Comparison of ENCODE assay signal across 19 cellular contexts in the genomic region with DNA sequence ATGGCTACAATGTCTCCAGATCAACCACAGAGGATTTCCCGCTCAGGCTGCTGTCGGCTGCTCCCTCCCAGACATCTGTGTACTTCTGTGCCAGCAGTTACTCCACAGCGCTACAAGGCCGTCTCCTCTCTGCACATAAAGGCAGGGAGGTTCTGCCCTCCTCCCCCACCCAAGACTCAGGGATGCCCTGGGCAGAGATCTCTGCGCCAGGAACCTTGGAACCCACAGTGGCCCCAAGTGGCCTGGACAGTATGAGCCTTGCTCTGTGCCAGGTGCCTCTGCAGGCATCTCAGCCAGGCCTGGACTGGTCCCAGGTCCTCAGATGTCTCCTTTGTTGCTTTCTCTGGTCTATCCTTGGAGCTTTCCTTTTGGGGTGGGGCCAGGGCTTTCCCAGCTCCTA.
DNase-seq lines count a peak whose midpoint lies in the region; ATAC-seq and TF ChIP-seq lines count a peak whose summit lies in the region.
"Had no signal": no experiment of that assay in that cellular context is flagged by ENCODE, and none has a peak within 500 bp of the region (broad histone marks: within the 10 kb centered on the region; RNA-seq: fewer than 3 reads in every experiment).

No MANE protein-coding gene starts in this region.

- H3K27ac Mint-ChIP-seq in CD8-positive, alpha-beta memory T cell: no peak overlapping the region
- H3K27ac Mint-ChIP-seq in activated CD8-positive, alpha-beta T cell treated with anti-CD3 and anti-CD28 coated beads, Interleukin-2, amount 10 ng/mL, durations not matched to agents 7 days and 5 days: no peak overlapping the region
- H3K27ac Mint-ChIP-seq: activated T-helper 17 cell treated with anti-CD3 and anti-CD28 coated beads, Interleukin-2, amount 50 U/mL, for 72 hours; IgD-negative memory B cell had no signal

- POLR2A ChIA-PET in CD8-positive, alpha-beta memory T cell (lab: Charles Lee): no interaction called here
- POLR2A ChIA-PET in activated CD8-positive, alpha-beta T cell treated with anti-CD3 and anti-CD28 coated beads, Interleukin-2, amount 10 ng/mL, durations not matched to agents 7 days and 5 days (lab: Charles Lee): interaction anchor here (1.3 kb wide), 1 partner anchor 348 kb away, joined by 6 read pairs; no protein-coding TSS in a partner anchor

- no peaks in the 10 kb centered on the region for H3K36me3 ChIP-seq in BLaER1 treated with 17β-estradiol and CSF1 and Interleukin-3, amounts not matched to agents 10 nM and 100 nM
- H3K36me3 ChIP-seq in CD8-positive, alpha-beta memory T cell (ENCODE audit: insufficient read depth, low read length): no peaks in the 10 kb centered on the region
- H3K36me3 ChIP-seq in trophoblast cell (ENCODE audit: control insufficient read depth in 1 of 2, insufficient read depth in 2 of 2, low read length in 2 of 2) (no peaks in the 10 kb centered on the region), Peyer's patch (no peaks in the 10 kb centered on the region)

- no peak overlapping the region for H2BK120ac ChIP-seq in trophoblast cell (ENCODE audit: insufficient read depth, low read length, poor library complexity)

- peaks cover 3 to 4% of the 10 kb centered on the region in 2 donors for H3K27me3 Mint-ChIP-seq in CD8-positive, alpha-beta memory T cell
- H3K27me3 Mint-ChIP-seq in activated CD8-positive, alpha-beta T cell treated with anti-CD3 and anti-CD28 coated beads, Interleukin-2, amount 10 ng/mL, durations not matched to agents 7 days and 5 days (ENCODE audit: low read depth): peaks cover 9% of the 10 kb centered on the region
- H3K27me3 Mint-ChIP-seq: activated T-helper 17 cell treated with anti-CD3 and anti-CD28 coated beads, Interleukin-2, amount 50 U/mL, for 72 hours; CD4-positive, alpha-beta T cell had no signal

- no peak overlapping the region for H2AK5ac ChIP-seq in trophoblast cell (ENCODE audit: low read length)

- peak overlapping the region; percentile 3 for H2BK12ac ChIP-seq in trophoblast cell (ENCODE audit: low read length)

- H4K20me1 ChIP-seq in BLaER1 treated with 17β-estradiol and CSF1 and Interleukin-3, amounts not matched to agents 10 nM and 100 nM: no peaks in the 10 kb centered on the region

- CTCF ChIA-PET in CD8-positive, alpha-beta memory T cell (lab: Charles Lee): interaction anchor here (1.3 kb wide), 1 partner anchor 10 kb away, joined by 3 read pairs; no protein-coding TSS in a partner anchor
- CTCF ChIA-PET in activated CD8-positive, alpha-beta T cell treated with anti-CD3 and anti-CD28 coated beads, Interleukin-2, amount 10 ng/mL, durations not matched to agents 7 days and 5 days (lab: Charles Lee): interaction anchor here (1.8 kb wide), 1 partner anchor 27 kb away, joined by 5 read pairs; no protein-coding TSS in a partner anchor

- DNase-seq in CD8-positive, alpha-beta memory T cell: no peak
- DNase-seq in activated CD8-positive, alpha-beta T cell treated with anti-CD3 and anti-CD28 coated beads, Interleukin-2, amount 10 ng/mL, durations not matched to agents 7 days and 5 days: no peak
- DNase-seq in trophoblast cell (no peak), Peyer's patch (no peak)
- DNase-seq: activated CD4-positive, CD25-positive, alpha-beta regulatory T cell treated with anti-CD3 and anti-CD28 coated beads, Interleukin-2, amount 50 U/mL, for 72 hours; body of pancreas; CD4-positive, alpha-beta T cell; DMS153; kidney glomerular epithelial cell; NCI-H1417; NCI-H2107; NCI-H510A treated with DMSO at 0.1 percent for 48 hours; PC-9; SIG-M5 had no signal

- H2AFZ ChIP-seq in trophoblast cell (ENCODE audit: insufficient read depth, low read length, poor library complexity): no peak overlapping the region
- H2AFZ ChIP-seq: PC-9 had no signal

- no peak overlapping the region for H4K8ac ChIP-seq in trophoblast cell (ENCODE audit: low read depth, low read length)

- H3K23ac ChIP-seq in trophoblast cell (ENCODE audit: low read length): no peak overlapping the region

- H3K4ac ChIP-seq in trophoblast cell (ENCODE audit: low read depth, low read length): no peak overlapping the region

- ATAC-seq in activated CD8-positive, alpha-beta T cell treated with anti-CD3 and anti-CD28 coated beads, Interleukin-2, amount 10 ng/mL, durations not matched to agents 7 days and 5 days: no peak
- no peak for ATAC-seq in GM18861 (IDR thresholded peaks at IDR 0.05; ENCODE audit: unreplicated experiment)
- ATAC-seq in HG02642 (IDR thresholded peaks at IDR 0.05; ENCODE audit: poor library complexity, unreplicated experiment): no peak
- ATAC-seq: activated T-helper 17 cell treated with anti-CD3 and anti-CD28 coated beads, Interleukin-2, amount 50 U/mL, for 72 hours; body of pancreas had no signal

- no peak overlapping the region for H3K14ac ChIP-seq in trophoblast cell (ENCODE audit: low read length)

- H3K4me2 ChIP-seq in BLaER1 treated with 17β-estradiol and CSF1 and Interleukin-3, amounts not matched to agents 10 nM and 100 nM: peak overlapping the region in 9 of 11 experiments; percentile 44 to 90 (median 76); a peak in 19 of 22 replicates
- H3K4me2 ChIP-seq in trophoblast cell (ENCODE audit: low read length): no peak overlapping the region
- H3K4me2 ChIP-seq: PC-9 had no signal

- H3K9me3 ChIP-seq in BLaER1 treated with 17β-estradiol and CSF1 and Interleukin-3, amounts not matched to agents 10 nM and 100 nM (replicated peaks in 1 of 11): no peaks in the 10 kb centered on the region
- no peaks in the 10 kb centered on the region for H3K9me3 ChIP-seq in CD8-positive, alpha-beta memory T cell (ENCODE audit: low read length)
- H3K9me3 ChIP-seq in trophoblast cell (ENCODE audit: insufficient read depth, low read depth, low read length): no peaks in the 10 kb centered on the region
- no peaks in the 10 kb centered on the region for H3K9me3 ChIP-seq in Peyer's patch
- H3K9me3 ChIP-seq: body of pancreas had no signal

- H3K18ac ChIP-seq in trophoblast cell (ENCODE audit: low read length): no peak overlapping the region

- peak overlapping the region in 4 of 7 donors; percentile 29 to 58 (median 46) for H3K4me3 Mint-ChIP-seq in CD8-positive, alpha-beta memory T cell
- peak overlapping the region; percentile 37 for H3K4me3 Mint-ChIP-seq in activated CD8-positive, alpha-beta T cell treated with anti-CD3 and anti-CD28 coated beads, Interleukin-2, amount 10 ng/mL, durations not matched to agents 7 days and 5 days
- H3K4me3 Mint-ChIP-seq: activated T-helper 17 cell treated with anti-CD3 and anti-CD28 coated beads, Interleukin-2, amount 50 U/mL, for 72 hours; IgD-negative memory B cell had no signal

- peaks cover 4 to 40% (median 29%) of the 10 kb centered on the region in 10 experiments; a peak in 17 of 20 replicates for H3K4me1 ChIP-seq in BLaER1 treated with 17β-estradiol and CSF1 and Interleukin-3, amounts not matched to agents 10 nM and 100 nM
- peaks cover 8% of the 10 kb centered on the region for H3K4me1 ChIP-seq in CD8-positive, alpha-beta memory T cell (ENCODE audit: insufficient read depth, low read length)
- peaks cover 10 to 11% of the 10 kb centered on the region in 2 experiments for H3K4me1 ChIP-seq in trophoblast cell (ENCODE audit: control insufficient read depth in 1 of 2, insufficient read depth in 2 of 2, low read length in 2 of 2)
- H3K4me1 ChIP-seq in Peyer's patch: no peaks in the 10 kb centered on the region
- H3K4me1 ChIP-seq: body of pancreas had no signal

- no peaks in the 10 kb centered on the region for H3K79me1 ChIP-seq in trophoblast cell (ENCODE audit: low read length)

- no peak for TF ChIP-seq POLR2A in Peyer's patch (IDR thresholded peaks at IDR 0.05)

- WGBS in trophoblast cell (ENCODE audit: extremely low coverage, insufficient coverage, insufficient read length): no CpG with 5 or more reads among the region's 5 CpGs

- H2BK5ac ChIP-seq in trophoblast cell (ENCODE audit: low read depth, low read length, poor library complexity): no peak overlapping the region

- no peak overlapping the region for H3K4me3 ChIP-seq in BLaER1 treated with 17β-estradiol and CSF1 and Interleukin-3, amounts not matched to agents 10 nM and 100 nM
- no peak overlapping the region for H3K4me3 ChIP-seq in CD8-positive, alpha-beta memory T cell (ENCODE audit: low read length)
- H3K4me3 ChIP-seq in trophoblast cell (ENCODE audit: low read depth, low read length): no peak overlapping the region
- H3K4me3 ChIP-seq in Peyer's patch: no peak overlapping the region
- H3K4me3 ChIP-seq: body of pancreas, PC-9 had no signal

- H4K91ac ChIP-seq in trophoblast cell (ENCODE audit: low read depth, low read length): no peak overlapping the region

- no peaks in the 10 kb centered on the region for H3K36me3 Mint-ChIP-seq in CD8-positive, alpha-beta memory T cell
- H3K36me3 Mint-ChIP-seq in activated CD8-positive, alpha-beta T cell treated with anti-CD3 and anti-CD28 coated beads, Interleukin-2, amount 10 ng/mL, durations not matched to agents 7 days and 5 days (ENCODE audit: low read depth): no peaks in the 10 kb centered on the region
- H3K36me3 Mint-ChIP-seq: IgD-negative memory B cell had no signal

- no peaks in the 10 kb centered on the region for H3K9me3 Mint-ChIP-seq in CD8-positive, alpha-beta memory T cell
- H3K9me3 Mint-ChIP-seq in activated CD8-positive, alpha-beta T cell treated with anti-CD3 and anti-CD28 coated beads, Interleukin-2, amount 10 ng/mL, durations not matched to agents 7 days and 5 days (ENCODE audit: insufficient read depth): no peaks in the 10 kb centered on the region
- H3K9me3 Mint-ChIP-seq: activated T-helper 17 cell treated with anti-CD3 and anti-CD28 coated beads, Interleukin-2, amount 50 U/mL, for 72 hours; CD4-positive, alpha-beta T cell had no signal

- peak overlapping the region in 1 of 11 experiments; percentile 16; a peak in 3 of 22 replicates for H3K9ac ChIP-seq in BLaER1 treated with 17β-estradiol and CSF1 and Interleukin-3, amounts not matched to agents 10 nM and 100 nM
- no peak overlapping the region for H3K9ac ChIP-seq in trophoblast cell (ENCODE audit: low read length)

- no peaks in the 10 kb centered on the region for H3K79me2 ChIP-seq in trophoblast cell (ENCODE audit: control insufficient read depth, insufficient read depth, low read length, poor library complexity)

- no peak overlapping the region for H4K12ac ChIP-seq in trophoblast cell (ENCODE audit: low read depth, low read length)

- H3K27me3 ChIP-seq in BLaER1 treated with 17β-estradiol and CSF1 and Interleukin-3, amounts not matched to agents 10 nM and 100 nM: no peaks in the 10 kb centered on the region
- H3K27me3 ChIP-seq in CD8-positive, alpha-beta memory T cell (ENCODE audit: insufficient read depth, low read length, poor library complexity, severe bottlenecking): no peaks in the 10 kb centered on the region
- H3K27me3 ChIP-seq in trophoblast cell (ENCODE audit: insufficient read depth, low read length): no peaks in the 10 kb centered on the region
- no peaks in the 10 kb centered on the region for H3K27me3 ChIP-seq in Peyer's patch
- H3K27me3 ChIP-seq: body of pancreas had no signal

- H3K4me1 Mint-ChIP-seq in CD8-positive, alpha-beta memory T cell: peaks cover 5 to 10% (median 9%) of the 10 kb centered on the region in 3 donors
- peaks cover 24% of the 10 kb centered on the region for H3K4me1 Mint-ChIP-seq in activated CD8-positive, alpha-beta T cell treated with anti-CD3 and anti-CD28 coated beads, Interleukin-2, amount 10 ng/mL, durations not matched to agents 7 days and 5 days (ENCODE audit: low read depth)
- H3K4me1 Mint-ChIP-seq: IgD-negative memory B cell had no signal

- H3K27ac ChIP-seq in BLaER1 treated with 17β-estradiol and CSF1 and Interleukin-3, amounts not matched to agents 10 nM and 100 nM: peak overlapping the region in 4 of 11 experiments; percentile 35 to 57 (median 49); a peak in 6 of 22 replicates
- no peak overlapping the region for H3K27ac ChIP-seq in CD8-positive, alpha-beta memory T cell (ENCODE audit: low read depth, low read length)
- H3K27ac ChIP-seq in trophoblast cell (ENCODE audit: low read depth, low read length) (no peak overlapping the region), Peyer's patch (no peak overlapping the region)
- H3K27ac ChIP-seq: body of pancreas, PC-9 had no signal

- TF ChIP-seq CTCF in Peyer's patch (IDR thresholded peaks at IDR 0.05): no peak
